Comparison of ENCODE assay signal across 6 cellular contexts in genomic region chr18:10979411-10979810, GRCh38.
"Had no signal": no experiment of that assay in that cellular context is flagged by ENCODE, and none has a peak within 500 bp of the region (broad histone marks: within the 10 kb centered on the region; RNA-seq: fewer than 3 reads in every experiment).

No MANE protein-coding gene starts in this region.

- DNase-seq: GM23248, GOT3, H7, HFFc6 had no signal

- H3K27ac ChIP-seq: GM23248, HL-60 had no signal

- H3K9me3 ChIP-seq: HAP-1 had no signal

- H3K4me3 ChIP-seq: GM23248, HAP-1 had no signal

- H3K4me1 ChIP-seq: HAP-1 had no signal

- H3K36me3 ChIP-seq: HAP-1 had no signal

- H3K9ac ChIP-seq: GM23248 had no signal
